In genomic region chr10:101052285-101052684, GRCh38 we compare ENCODE assay signal across 1 cellular context.
TF ChIP-seq lines count a peak whose summit lies in the region.

No MANE protein-coding gene starts in this region.

TF ChIP-seq in WTC11, 78 proteins besides CTCF, POLR2A, EP300 and RAD21 (continued from another document):
- no peak for TF ChIP-seq E2F4 (CRISPR knock-in tag; IDR thresholded peaks at IDR 0.05; ENCODE audit: borderline replicate concordance, low read depth)
- TF ChIP-seq STAT6 (CRISPR knock-in tag; conservative IDR thresholded peaks at IDR 0.05; ENCODE audit: low read depth) = no peak
- TF ChIP-seq ZNF138 (CRISPR knock-in tag; conservative IDR thresholded peaks at IDR 0.05) = no peak
- TF ChIP-seq FOXP1 (CRISPR knock-in tag; IDR thresholded peaks at IDR 0.05; ENCODE audit: borderline replicate concordance) = no peak
- no peak for TF ChIP-seq KAT7 (CRISPR knock-in tag; IDR thresholded peaks at IDR 0.05; ENCODE audit: borderline replicate concordance)
- no peak for TF ChIP-seq TEAD4 (CRISPR knock-in tag; IDR thresholded peaks at IDR 0.05)
- TF ChIP-seq GTF2I (CRISPR knock-in tag; conservative IDR thresholded peaks at IDR 0.05) = no peak
- no peak for TF ChIP-seq SOX15 (CRISPR knock-in tag; IDR thresholded peaks at IDR 0.05)
- no peak for TF ChIP-seq ZBTB43 (CRISPR knock-in tag; IDR thresholded peaks at IDR 0.05)
- no peak for TF ChIP-seq ZNF281 (CRISPR knock-in tag; IDR thresholded peaks at IDR 0.05)
TF ChIP-seq in WTC11: peak in this region for 0.
